Comparison of ENCODE assay signal across 12 cellular contexts in genomic region chr11:112523477-112523876, GRCh38.
A peak's percentile ranks its signal among the peaks of the same experiment; 100 is the strongest.
DNase-seq lines count a peak whose midpoint lies in the region; ATAC-seq and TF ChIP-seq lines count a peak whose summit lies in the region.
"Had no signal": no experiment of that assay in that cellular context is flagged by ENCODE, and none has a peak within 500 bp of the region (broad histone marks: within the 10 kb centered on the region; RNA-seq: fewer than 3 reads in every experiment).

No MANE protein-coding gene starts in this region.

- POLR2A ChIA-PET in activated CD4-positive, alpha-beta memory T cell treated with anti-CD3 and anti-CD28 coated beads, Interleukin-2, amount 10 ng/mL, durations not matched to agents 7 days and 5 days (lab: Charles Lee): no interaction called here

- H3K27ac Mint-ChIP-seq in osteocyte (ENCODE audit: unreplicated experiment): peak overlapping the region; percentile 72
- H3K27ac Mint-ChIP-seq in activated CD4-positive, alpha-beta memory T cell treated with anti-CD3 and anti-CD28 coated beads, Interleukin-2, amount 10 ng/mL, durations not matched to agents 7 days and 5 days: no peak overlapping the region
- H3K27ac Mint-ChIP-seq: activated naive CD8-positive, alpha-beta T cell had no signal

- H3K27me3 Mint-ChIP-seq in osteocyte (ENCODE audit: unreplicated experiment): peaks cover 3% of the 10 kb centered on the region
- H3K27me3 Mint-ChIP-seq in activated CD4-positive, alpha-beta memory T cell treated with anti-CD3 and anti-CD28 coated beads, Interleukin-2, amount 10 ng/mL, durations not matched to agents 7 days and 5 days: peaks cover 6% of the 10 kb centered on the region

- ATAC-seq in gastroesophageal sphincter (peak; percentile 44), HG03175 (IDR thresholded peaks at IDR 0.05; ENCODE audit: unreplicated experiment) (no peak)

- H3K9me3 Mint-ChIP-seq in osteocyte (ENCODE audit: unreplicated experiment): no peaks in the 10 kb centered on the region
- no peaks in the 10 kb centered on the region for H3K9me3 Mint-ChIP-seq in activated CD4-positive, alpha-beta memory T cell treated with anti-CD3 and anti-CD28 coated beads, Interleukin-2, amount 10 ng/mL, durations not matched to agents 7 days and 5 days

- TF ChIP-seq EP300 in gastroesophageal sphincter (IDR thresholded peaks at IDR 0.05) (no peak), stomach (IDR thresholded peaks at IDR 0.05) (no peak)

- intact Hi-C loops in stomach (cut with DNase I; ENCODE audit: low total_unique reads): no loop called here

- no peaks in the 10 kb centered on the region for H4K20me1 ChIP-seq in GM23248 (ENCODE audit: insufficient read depth)

- TF ChIP-seq POLR2A in gastroesophageal sphincter (IDR thresholded peaks at IDR 0.05) (no peak), stomach (IDR thresholded peaks at IDR 0.05) (no peak)

- peak overlapping the region; percentile 18; the same call in 1 of the 2 replicates for H2AFZ ChIP-seq in GM23248

- H3K9ac ChIP-seq in GM23248: no peak overlapping the region

- no peak overlapping the region for H3K4me2 ChIP-seq in GM23248 (ENCODE audit: unreplicated experiment)

- H3K27ac ChIP-seq in GM23248 (no peak overlapping the region), SJCRH30 (peak overlapping the region; percentile 72), gastroesophageal sphincter (peak overlapping the region in 3 of 4 donors; percentile 51 to 62 (median 58)), stomach (peak overlapping the region in 2 of 5 donors; percentile 13 to 63)

- CTCF ChIA-PET in activated CD4-positive, alpha-beta memory T cell treated with anti-CD3 and anti-CD28 coated beads, Interleukin-2, amount 10 ng/mL, durations not matched to agents 7 days and 5 days (lab: Charles Lee): no interaction called here

- DNase-seq in GM23248: peak; percentile 59
- DNase-seq in SJCRH30: peak; percentile 83 to 87
- DNase-seq in osteocyte (ENCODE audit: extremely low spot score, unreplicated experiment): no peak
- DNase-seq in ureter (ENCODE audit: low spot score): no peak
- no peak for DNase-seq in stomach
- DNase-seq in activated CD4-positive, alpha-beta memory T cell treated with anti-CD3 and anti-CD28 coated beads, Interleukin-2, amount 10 ng/mL, durations not matched to agents 7 days and 5 days: no peak
- DNase-seq: glutamatergic neuron; NCI-H1105 treated with DMSO at 0.1 percent for 48 hours; stimulated activated naive CD4-positive, alpha-beta T cell treated with Interleukin-2 at 50 U/mL for 16 hours had no signal

- no peak overlapping the region for H3K4me3 Mint-ChIP-seq in osteocyte (ENCODE audit: unreplicated experiment)
- no peak overlapping the region for H3K4me3 Mint-ChIP-seq in activated CD4-positive, alpha-beta memory T cell treated with anti-CD3 and anti-CD28 coated beads, Interleukin-2, amount 10 ng/mL, durations not matched to agents 7 days and 5 days
- H3K4me3 Mint-ChIP-seq: activated naive CD8-positive, alpha-beta T cell had no signal

- no peaks in the 10 kb centered on the region for H3K36me3 ChIP-seq in GM23248 (ENCODE audit: low read depth)
- no peaks in the 10 kb centered on the region for H3K36me3 ChIP-seq in SJCRH30
- H3K36me3 ChIP-seq in gastroesophageal sphincter: no peaks in the 10 kb centered on the region
- H3K36me3 ChIP-seq in stomach: no peaks in the 10 kb centered on the region

- no peaks in the 10 kb centered on the region for H3K36me3 Mint-ChIP-seq in osteocyte (ENCODE audit: unreplicated experiment)
- H3K36me3 Mint-ChIP-seq in activated CD4-positive, alpha-beta memory T cell treated with anti-CD3 and anti-CD28 coated beads, Interleukin-2, amount 10 ng/mL, durations not matched to agents 7 days and 5 days (ENCODE audit: low read depth): no peaks in the 10 kb centered on the region
- H3K36me3 Mint-ChIP-seq: activated naive CD8-positive, alpha-beta T cell had no signal

- H3K9me3 ChIP-seq in GM23248 (ENCODE audit: low read depth) (no peaks in the 10 kb centered on the region), SJCRH30 (replicated peaks) (no peaks in the 10 kb centered on the region), gastroesophageal sphincter (no peaks in the 10 kb centered on the region), stomach (no peaks in the 10 kb centered on the region)

- H3K79me2 ChIP-seq in GM23248 (ENCODE audit: insufficient read depth): no peaks in the 10 kb centered on the region

- peaks cover 26% of the 10 kb centered on the region for H3K4me1 ChIP-seq in GM23248 (ENCODE audit: insufficient read depth)
- peaks cover 17% of the 10 kb centered on the region for H3K4me1 ChIP-seq in SJCRH30
- peaks cover 0 to 35% (median 12%) of the 10 kb centered on the region in 3 donors for H3K4me1 ChIP-seq in gastroesophageal sphincter
- H3K4me1 ChIP-seq in stomach: peaks cover 13 to 37% (median 25%) of the 10 kb centered on the region in 4 donors

- H3K4me3 ChIP-seq in GM23248: no peak overlapping the region
- H3K4me3 ChIP-seq in SJCRH30: no peak overlapping the region
- H3K4me3 ChIP-seq in gastroesophageal sphincter: no peak overlapping the region
- H3K4me3 ChIP-seq in stomach: no peak overlapping the region

- TF ChIP-seq CTCF in gastroesophageal sphincter (IDR thresholded peaks at IDR 0.05): no peak
- TF ChIP-seq CTCF in osteocyte (IDR thresholded peaks at IDR 0.05): no peak
- no peak for TF ChIP-seq CTCF in stomach (IDR thresholded peaks at IDR 0.05)

- no peaks in the 10 kb centered on the region for H3K9me2 ChIP-seq in GM23248 (ENCODE audit: insufficient read depth)

- peaks cover 43% of the 10 kb centered on the region for H3K4me1 Mint-ChIP-seq in osteocyte (ENCODE audit: unreplicated experiment)
- peaks cover 15% of the 10 kb centered on the region for H3K4me1 Mint-ChIP-seq in activated CD4-positive, alpha-beta memory T cell treated with anti-CD3 and anti-CD28 coated beads, Interleukin-2, amount 10 ng/mL, durations not matched to agents 7 days and 5 days

- peaks cover 2% of the 10 kb centered on the region; the same call in 1 of the 2 replicates for H3K27me3 ChIP-seq in GM23248 (replicated peaks; ENCODE audit: insufficient read depth)
- H3K27me3 ChIP-seq in SJCRH30: no peaks in the 10 kb centered on the region
- H3K27me3 ChIP-seq in gastroesophageal sphincter: no peaks in the 10 kb centered on the region
- peaks cover 0 to 4% (median 0%) of the 10 kb centered on the region in 3 donors for H3K27me3 ChIP-seq in stomach

- in situ Hi-C loops in GM23248 (cut with MboI): no loop called here

- 9 to 20% methylated on average over 4 of the region's 4 CpGs for WGBS in GM23248 (ENCODE audit: low coverage in 1 of 2, low lambda C conversion rate in 2 of 2, missing lambda C conversion rate in 2 of 2), 2 experiments
- WGBS in gastroesophageal sphincter (ENCODE audit: low coverage in 1 of 2), 2 donors: 14 to 30% methylated on average over 2 of the region's 4 CpGs
- WGBS in stomach, 5 donors: 37 to 54% (median 46%) methylated on average over 4 of the region's 4 CpGs

- H3F3A ChIP-seq in GM23248 (ENCODE audit: insufficient read depth): no peaks in the 10 kb centered on the region

Comparison
In these comparisons a context has a peak if more than half of its experiments do, and no peak if none do; other contexts are left out.
1. DNase-seq: peak in GM23248 (single experiment) and SJCRH30 (2 of 2); none in osteocyte (single experiment), ureter (single experiment), stomach (single experiment) and activated CD4-positive, alpha-beta memory T cell treated with anti-CD3 and anti-CD28 coated beads, Interleukin-2, amount 10 ng/mL, durations not matched to agents 7 days and 5 days (single experiment).